9 cellular contexts compared by ENCODE assay signal in the genomic region with DNA sequence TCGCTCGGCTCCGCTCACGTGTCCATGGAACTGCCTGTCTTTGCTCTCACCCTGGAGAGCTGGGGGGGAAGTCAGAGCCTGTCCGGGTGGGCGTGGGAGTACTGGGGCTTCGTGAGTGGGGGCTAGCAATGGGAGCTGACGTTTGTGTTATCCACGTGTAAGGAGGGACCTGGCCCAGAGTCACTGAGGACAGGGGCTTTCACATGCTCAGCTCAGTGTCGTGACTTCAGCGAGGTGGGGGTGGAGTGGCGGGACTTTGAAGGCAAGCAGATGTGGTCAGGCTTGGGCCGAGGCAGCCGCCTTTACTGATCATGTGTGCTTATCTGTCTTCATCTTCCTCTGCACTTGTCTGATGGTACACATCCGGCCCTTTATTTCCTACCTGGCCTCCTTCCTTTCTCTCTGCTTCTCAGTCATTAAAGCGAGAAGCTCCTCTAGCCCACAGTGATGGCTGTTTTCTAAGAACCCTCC.
DNase-seq lines count a peak whose midpoint lies in the region; ATAC-seq, FAIRE-seq and TF ChIP-seq lines count a peak whose summit lies in the region.
"Had no signal": no experiment of that assay in that cellular context is flagged by ENCODE, and none has a peak within 500 bp of the region (broad histone marks: within the 10 kb centered on the region; RNA-seq: fewer than 3 reads in every experiment).

No MANE protein-coding gene starts in this region.

- H3K36me3 ChIP-seq in CD4-positive, alpha-beta memory T cell (ENCODE audit: insufficient read depth, low read length): no peaks in the 10 kb centered on the region
- no peaks in the 10 kb centered on the region for H3K36me3 ChIP-seq in endodermal cell (ENCODE audit: control insufficient read depth, insufficient read depth, low read length)

- peak; percentile 91 for ATAC-seq in activated CD8-positive, alpha-beta T cell treated with anti-CD3 and anti-CD28 coated beads for 36 hours
- ATAC-seq in GM21367 (IDR thresholded peaks at IDR 0.05; ENCODE audit: unreplicated experiment): no peak

- in situ Hi-C loops in G401 (cut with HindIII; ENCODE audit: low sequenced_read_pairs): no loop called here

- FAIRE-seq in D721Med (lab: Jason Lieb, UNC): no peak

- H3K27me3 ChIP-seq in CD4-positive, alpha-beta memory T cell (ENCODE audit: insufficient read depth, low read length): no peaks in the 10 kb centered on the region
- no peaks in the 10 kb centered on the region for H3K27me3 ChIP-seq in endodermal cell (ENCODE audit: control insufficient read depth, insufficient read depth, low read length, poor library complexity, severe bottlenecking)

- WGBS in endodermal cell (ENCODE audit: insufficient coverage in 1 of 2, insufficient read length in 1 of 2), 2 experiments: 80 to 86% methylated on average over 14 to 16 of the region's 16 CpGs

- CTCF ChIA-PET in CD4-positive, alpha-beta memory T cell (lab: Charles Lee; ENCODE audit: partially characterized antibody): interaction anchor here (0.7 to 10.5 kb wide), 10 partner anchors 11 to 287 kb away, joined by 3 to 106 read pairs (median 20); a partner anchor contains a TSS
- CTCF ChIA-PET in activated CD8-positive, alpha-beta T cell treated with anti-CD3 and anti-CD28 coated beads for 36 hours (lab: Charles Lee): interaction anchor here (0.8 to 6.7 kb wide), 10 partner anchors 10 to 286 kb away, joined by 3 to 58 read pairs (median 6); no protein-coding TSS in a partner anchor

- peak overlapping the region; percentile 90 to 98 (median 95) for H3K27ac Mint-ChIP-seq in CD4-positive, alpha-beta memory T cell
- peak overlapping the region; percentile 88 for H3K27ac Mint-ChIP-seq in activated CD8-positive, alpha-beta T cell treated with anti-CD3 and anti-CD28 coated beads for 36 hours
- H3K27ac Mint-ChIP-seq in endodermal cell: no peak overlapping the region

- H3K4me1 ChIP-seq in CD4-positive, alpha-beta memory T cell (ENCODE audit: insufficient read depth, low read length): peaks cover 66% of the 10 kb centered on the region
- no peaks in the 10 kb centered on the region for H3K4me1 ChIP-seq in endodermal cell (ENCODE audit: control insufficient read depth, insufficient read depth, low read length)

- peak; percentile 66 to 87 (median 75) for DNase-seq in CD4-positive, alpha-beta memory T cell
- peak; percentile 85 for DNase-seq in activated CD8-positive, alpha-beta T cell treated with anti-CD3 and anti-CD28 coated beads for 36 hours
- DNase-seq in endodermal cell (no peak), Ammon's horn (ENCODE audit: low spot score) (no peak), D721Med (ENCODE audit: insufficient read length, low spot score) (no peak), G401 (ENCODE audit: low spot score) (no peak)
- peak; percentile 30 for DNase-seq in stimulated activated CD4-positive, alpha-beta T cell treated with anti-CD3 and anti-CD28 coated beads, Interleukin-2, amount 100 ng/mL, for 4 hours (ENCODE audit: low read depth)
- DNase-seq: T1000 had no signal

- no peaks in the 10 kb centered on the region for H3K9me3 ChIP-seq in CD4-positive, alpha-beta memory T cell (ENCODE audit: control insufficient read depth in 1 of 2, low read length in 2 of 2)
- no peaks in the 10 kb centered on the region for H3K9me3 ChIP-seq in endodermal cell (ENCODE audit: control insufficient read depth, low read length)

- H3K9ac ChIP-seq in endodermal cell (ENCODE audit: extremely low read depth, low read length, poor library complexity, severe bottlenecking): no peak overlapping the region

- TF ChIP-seq CTCF in activated CD8-positive, alpha-beta T cell treated with anti-CD3 and anti-CD28 coated beads for 36 hours (IDR thresholded peaks at IDR 0.05): no peak
- TF ChIP-seq CTCF in endodermal cell (conservative IDR thresholded peaks at IDR 0.05) (no peak), D721Med (IDR thresholded peaks at IDR 0.05; ENCODE audit: insufficient read depth, missing control alignments) (no peak)

- POLR2A ChIA-PET in CD4-positive, alpha-beta memory T cell (lab: Charles Lee; ENCODE audit: partially characterized antibody): interaction anchor here (0.7 to 12.9 kb wide), 15 partner anchors 10 to 217 kb away, joined by 3 to 222 read pairs (median 6); a partner anchor contains a TSS
- POLR2A ChIA-PET in activated CD8-positive, alpha-beta T cell treated with anti-CD3 and anti-CD28 coated beads for 36 hours (lab: Charles Lee): interaction anchor here (0.7 to 1.6 kb wide), 6 partner anchors 10 to 145 kb away, joined by 3 to 13 read pairs (median 4); no protein-coding TSS in a partner anchor

- peak overlapping the region; percentile 57 for H3K27ac ChIP-seq in CD4-positive, alpha-beta memory T cell (ENCODE audit: low read depth, low read length)
- H3K27ac ChIP-seq in endodermal cell (ENCODE audit: low read depth, low read length): peak overlapping the region; percentile 80

- H3K36me3 Mint-ChIP-seq in CD4-positive, alpha-beta memory T cell: no peaks in the 10 kb centered on the region
- H3K36me3 Mint-ChIP-seq in activated CD8-positive, alpha-beta T cell treated with anti-CD3 and anti-CD28 coated beads for 36 hours (ENCODE audit: low read depth): no peaks in the 10 kb centered on the region
- no peaks in the 10 kb centered on the region for H3K36me3 Mint-ChIP-seq in endodermal cell (ENCODE audit: low read depth)

- H3K9me3 Mint-ChIP-seq in CD4-positive, alpha-beta memory T cell: peaks cover 0 to 1% (median 0%) of the 10 kb centered on the region in 8 donors
- H3K9me3 Mint-ChIP-seq in activated CD8-positive, alpha-beta T cell treated with anti-CD3 and anti-CD28 coated beads for 36 hours: no peaks in the 10 kb centered on the region
- no peaks in the 10 kb centered on the region for H3K9me3 Mint-ChIP-seq in endodermal cell

- H3K4me1 Mint-ChIP-seq in CD4-positive, alpha-beta memory T cell: peaks cover 66 to 97% (median 87%) of the 10 kb centered on the region in 4 donors
- H3K4me1 Mint-ChIP-seq in activated CD8-positive, alpha-beta T cell treated with anti-CD3 and anti-CD28 coated beads for 36 hours (ENCODE audit: low read depth): peaks cover 59% of the 10 kb centered on the region
- H3K4me1 Mint-ChIP-seq in endodermal cell: peaks cover 3% of the 10 kb centered on the region

- intact Hi-C loops in CD4-positive, alpha-beta memory T cell (cut with micrococcal nuclease): loop anchor here (1.0 to 5.0 kb wide), 3 partner anchors 8 to 106 kb away; no protein-coding TSS in a partner anchor
- intact Hi-C loops in activated CD8-positive, alpha-beta T cell treated with anti-CD3 and anti-CD28 coated beads for 36 hours (cut with micrococcal nuclease): no loop called here

- H3K4me3 ChIP-seq in CD4-positive, alpha-beta memory T cell (ENCODE audit: low read length in 2 of 2): peak overlapping the region; percentile 25 to 31
- H3K4me3 ChIP-seq in endodermal cell (ENCODE audit: low read length): no peak overlapping the region

- H3K27me3 Mint-ChIP-seq in CD4-positive, alpha-beta memory T cell: no peaks in the 10 kb centered on the region
- no peaks in the 10 kb centered on the region for H3K27me3 Mint-ChIP-seq in activated CD8-positive, alpha-beta T cell treated with anti-CD3 and anti-CD28 coated beads for 36 hours
- H3K27me3 Mint-ChIP-seq in endodermal cell (ENCODE audit: insufficient read depth): peaks cover 35% of the 10 kb centered on the region

- peak overlapping the region; percentile 61 to 87 (median 80) for H3K4me3 Mint-ChIP-seq in CD4-positive, alpha-beta memory T cell
- peak overlapping the region; percentile 23 for H3K4me3 Mint-ChIP-seq in activated CD8-positive, alpha-beta T cell treated with anti-CD3 and anti-CD28 coated beads for 36 hours
- no peak overlapping the region for H3K4me3 Mint-ChIP-seq in endodermal cell

Comparison
In these comparisons a context has a peak if more than half of its experiments do, and no peak if none do; other contexts are left out.
1. DNase-seq: peak in CD4-positive, alpha-beta memory T cell (5 of 5), activated CD8-positive, alpha-beta T cell treated with anti-CD3 and anti-CD28 coated beads for 36 hours (single experiment) and stimulated activated CD4-positive, alpha-beta T cell treated with anti-CD3 and anti-CD28 coated beads, Interleukin-2, amount 100 ng/mL, for 4 hours (single experiment); none in endodermal cell (single experiment), Ammon's horn (single experiment), D721Med (single experiment) and G401 (single experiment).